Comparison of ENCODE assay signal across 10 cellular contexts in the genomic region with DNA sequence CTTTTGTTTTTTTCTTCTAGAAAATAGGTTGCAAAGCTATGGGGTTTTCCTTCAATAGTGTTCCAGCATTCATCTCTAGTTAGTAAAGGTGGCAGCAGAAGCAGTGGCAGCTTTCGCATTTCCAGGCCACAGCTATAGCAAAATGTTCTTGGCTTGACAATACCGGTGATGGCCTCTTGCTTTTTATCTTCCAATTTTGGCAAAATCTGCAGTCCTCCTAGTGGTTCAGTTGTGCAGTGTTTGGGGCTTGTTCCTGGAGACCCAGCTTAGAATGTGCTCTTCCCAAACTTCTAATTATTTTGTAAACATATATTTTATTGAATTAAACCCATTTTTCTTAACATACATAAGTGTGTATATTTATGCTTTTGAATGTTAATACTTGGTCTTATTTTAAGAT.
DNase-seq lines count a peak whose midpoint lies in the region; ATAC-seq, FAIRE-seq and TF ChIP-seq lines count a peak whose summit lies in the region.
"Had no signal": no experiment of that assay in that cellular context is flagged by ENCODE, and none has a peak within 500 bp of the region (broad histone marks: within the 10 kb centered on the region; RNA-seq: fewer than 3 reads in every experiment).

No MANE protein-coding gene starts in this region.

- H4K20me1 ChIP-seq in IMR-90 (ENCODE audit: insufficient read depth, low read length) (no peaks in the 10 kb centered on the region), GM12878 (ENCODE audit: control insufficient read depth, insufficient read depth) (no peaks in the 10 kb centered on the region), neural progenitor cell (ENCODE audit: low read depth) (no peaks in the 10 kb centered on the region)

- no peak overlapping the region for H4K91ac ChIP-seq in IMR-90 (ENCODE audit: insufficient read depth, low read depth, low read length)

- FAIRE-seq in GM12878 (lab: Jason Lieb, UNC) (no peak), frontal cortex (lab: Jason Lieb, UNC) (no peak)

- POLR2A ChIA-PET in IMR-90 (lab: Charles Lee; ENCODE audit: unreplicated experiment) (no interaction called here), GM12878 (lab: Charles Lee) (interaction anchor here (1.2 kb wide), 1 partner anchor 370 kb away, joined by 4 read pairs; no protein-coding TSS in a partner anchor)

- no peak overlapping the region for H3K56ac ChIP-seq in IMR-90 (ENCODE audit: extremely low read depth, insufficient read depth, low read length)

- H2BK15ac ChIP-seq in IMR-90 (ENCODE audit: low read depth, low read length): no peak overlapping the region

- SMC1A ChIA-PET in GM12878 (lab: Charles Lee; ENCODE audit: uncharacterized antibody, unreplicated experiment): interaction anchor here (1.0 to 3.1 kb wide), 6 partner anchors 8 to 386 kb away, joined by 4 to 8 read pairs (median 5); no protein-coding TSS in a partner anchor

- DNase-seq in NCI-H1694 (lab: John Stamatoyannopoulos, UW) (peak; percentile 1), NCI-H1694 treated with DMSO at 0.1 percent for 48 hours (lab: John Stamatoyannopoulos, UW) (no peak), IMR-90 (peak; percentile 1), GM12878 (ENCODE audit: low read depth, low spot score) (no peak), neural progenitor cell (ENCODE audit: low spot score) (no peak), frontal cortex (ENCODE audit: low spot score in 2 of 2) (no peak), NCI-H128 (lab: John Stamatoyannopoulos, UW; ENCODE audit: unreplicated experiment) (no peak)
- DNase-seq: activated T-cell treated with anti-CD3 and anti-CD28 coated beads for 4 hours, NCI-H187 treated with DMSO at 0.1 percent for 48 hours had no signal

- no peak overlapping the region for H2BK20ac ChIP-seq in IMR-90 (ENCODE audit: low read depth, low read length)

- H3K27me3 ChIP-seq in IMR-90 (ENCODE audit: control insufficient read depth, insufficient read depth, low read length): no peaks in the 10 kb centered on the region
- H3K27me3 ChIP-seq in GM12878 (replicated peaks in 1 of 2; ENCODE audit: control insufficient read depth in 2 of 2, insufficient read depth in 2 of 2, low read length in 1 of 2): no peaks in the 10 kb centered on the region
- no peaks in the 10 kb centered on the region for H3K27me3 ChIP-seq in neural progenitor cell

- H3K4me3 Mint-ChIP-seq in neural progenitor cell: no peak overlapping the region
- H3K4me3 Mint-ChIP-seq in activated T-helper 17 cell treated with anti-CD3 and anti-CD28 coated beads, Interleukin-2, amount 50 U/mL, for 72 hours: no peak overlapping the region

- H2AFZ ChIP-seq in IMR-90 (replicated peaks; ENCODE audit: low read length, poor library complexity) (no peak overlapping the region), GM12878 (ENCODE audit: control insufficient read depth, low read depth, low read length) (no peak overlapping the region), neural progenitor cell (replicated peaks) (no peak overlapping the region)

- H3K27me3 Mint-ChIP-seq in neural progenitor cell (ENCODE audit: insufficient read depth, low read depth): peaks cover 2% of the 10 kb centered on the region
- H3K27me3 Mint-ChIP-seq in activated T-helper 17 cell treated with anti-CD3 and anti-CD28 coated beads, Interleukin-2, amount 50 U/mL, for 72 hours: no peaks in the 10 kb centered on the region

- H3K79me1 ChIP-seq in IMR-90 (ENCODE audit: low read depth in 1 of 2, low read length in 2 of 2): no peaks in the 10 kb centered on the region

- no peaks in the 10 kb centered on the region for H3K9me3 ChIP-seq in IMR-90 (ENCODE audit: control insufficient read depth, insufficient read depth, low read length)
- H3K9me3 ChIP-seq in GM12878 (replicated peaks; ENCODE audit: control insufficient read depth, insufficient read depth, low read length): no peaks in the 10 kb centered on the region
- no peaks in the 10 kb centered on the region for H3K9me3 ChIP-seq in neural progenitor cell (ENCODE audit: low read depth)

- no peak overlapping the region for H2BK5ac ChIP-seq in IMR-90 (ENCODE audit: low read depth, low read length, poor library complexity, severe bottlenecking)

- H3K27ac ChIP-seq in IMR-90 (ENCODE audit: insufficient read depth, low read length) (no peak overlapping the region), GM12878 (ENCODE audit: control insufficient read depth, insufficient read depth) (no peak overlapping the region), neural progenitor cell (no peak overlapping the region)

- H3K27ac Mint-ChIP-seq in neural progenitor cell: no peak overlapping the region
- no peak overlapping the region for H3K27ac Mint-ChIP-seq in activated T-helper 17 cell treated with anti-CD3 and anti-CD28 coated beads, Interleukin-2, amount 50 U/mL, for 72 hours

- no peak overlapping the region for H3K4me2 ChIP-seq in IMR-90 (ENCODE audit: low read depth, low read length)
- H3K4me2 ChIP-seq in GM12878 (ENCODE audit: control insufficient read depth, insufficient read depth): no peak overlapping the region
- no peak overlapping the region for H3K4me2 ChIP-seq in neural progenitor cell

- CTCF ChIA-PET in IMR-90 (lab: Yijun Ruan, JAX) (interaction anchor here (0.6 to 1.3 kb wide), 2 partner anchors 17 to 22 kb away, joined by 3 to 7 read pairs; no protein-coding TSS in a partner anchor), GM12878 (lab: Yijun Ruan, JAX) (interaction anchor here (0.6 to 1.9 kb wide), 10 partner anchors 8 to 936 kb away, joined by 3 to 6 read pairs (median 3); no protein-coding TSS in a partner anchor)

- TF ChIP-seq RAD21 in IMR-90 (IDR thresholded peaks at IDR 0.05; ENCODE audit: low read length) (no peak), GM12878 (IDR thresholded peaks at IDR 0.05; ENCODE audit: insufficient read depth, low read depth, low read length) (peak; percentile 32; the same call in 1 of the 2 replicates)

- H3K36me3 Mint-ChIP-seq in neural progenitor cell: no peaks in the 10 kb centered on the region
- no peaks in the 10 kb centered on the region for H3K36me3 Mint-ChIP-seq in activated T-helper 17 cell treated with anti-CD3 and anti-CD28 coated beads, Interleukin-2, amount 50 U/mL, for 72 hours (ENCODE audit: low read depth)

- H3K36me3 ChIP-seq in IMR-90 (ENCODE audit: control insufficient read depth, insufficient read depth, low read length) (no peaks in the 10 kb centered on the region), GM12878 (ENCODE audit: control insufficient read depth in 2 of 2, insufficient read depth in 2 of 2, low read length in 1 of 2) (no peaks in the 10 kb centered on the region), neural progenitor cell (no peaks in the 10 kb centered on the region)

- ATAC-seq in IMR-90 (ENCODE audit: low read depth): no peak
- ATAC-seq in GM12878: peak; percentile 63
- ATAC-seq in activated T-helper 17 cell treated with anti-CD3 and anti-CD28 coated beads, Interleukin-2, amount 50 U/mL, for 72 hours (replicated peaks): no peak

- no peaks in the 10 kb centered on the region for H3F3A ChIP-seq in neural progenitor cell (ENCODE audit: low read depth)

- in situ Hi-C loops in IMR-90 (cut with MboI; ENCODE audit: low sequenced_read_pairs): no loop called here
- in situ Hi-C loops in GM12878 (cut with MboI): loop anchor here (5.0 kb wide), 1 partner anchor 368 kb away; no protein-coding TSS in a partner anchor

- RAD21 ChIA-PET in GM12878 (lab: Charles Lee; ENCODE audit: unreplicated experiment): interaction anchor here (1.0 to 2.4 kb wide), 2 partner anchors 369 to 386 kb away, joined by 5 to 9 read pairs; no protein-coding TSS in a partner anchor

- H3K9me1 ChIP-seq in IMR-90 (ENCODE audit: insufficient read depth, low read length): no peaks in the 10 kb centered on the region

- dilution Hi-C loops in IMR-90 (cut with HindIII; ENCODE audit: low sequenced_read_pairs, unreplicated experiment): no loop called here

- H4K8ac ChIP-seq in IMR-90 (ENCODE audit: low read depth in 2 of 2, low read length in 2 of 2): no peak overlapping the region

- 80% methylated on average over 1 of the region's 2 CpGs; no CpG with 5 or more reads in 1 of the 2 experiments for WGBS in IMR-90 (ENCODE audit: extremely low coverage in 2 of 2, insufficient read length in 1 of 2), 2 experiments
- 43% methylated on average over 2 of the region's 2 CpGs for WGBS in GM12878 (ENCODE audit: insufficient coverage, insufficient replicate concordance, low lambda C conversion rate, missing lambda C conversion rate)

- H3K79me2 ChIP-seq in GM12878 (ENCODE audit: control insufficient read depth, insufficient read depth, low read length) (no peaks in the 10 kb centered on the region), neural progenitor cell (ENCODE audit: low read depth) (no peaks in the 10 kb centered on the region)

- no peak for TF ChIP-seq CTCF in IMR-90 (conservative IDR thresholded peaks at IDR 0.05; ENCODE audit: low read depth, low read length)
- peak in 1 of 3 experiments; percentile 9; a peak in 1 of 6 replicates for TF ChIP-seq CTCF in GM12878 (IDR thresholded peaks at IDR 0.05 in 2 of 3, conservative IDR thresholded peaks at IDR 0.05 in 1 of 3; ENCODE audit: control insufficient read depth in 2 of 3, extremely low read depth in 1 of 3, insufficient read depth in 1 of 3, low read depth in 3 of 3, low read length in 3 of 3)
- peak; percentile 34 for TF ChIP-seq CTCF in neural progenitor cell (IDR thresholded peaks at IDR 0.05)

- no peak overlapping the region for H2AK5ac ChIP-seq in IMR-90 (ENCODE audit: low read depth, low read length)

- no peak for TF ChIP-seq EP300 in GM12878 (IDR thresholded peaks at IDR 0.05; ENCODE audit: borderline replicate concordance in 1 of 2, control insufficient read depth in 1 of 2, low read depth in 2 of 2, low read length in 2 of 2)

- no peak overlapping the region for H3K18ac ChIP-seq in IMR-90 (ENCODE audit: low read depth, low read length)

- no peak overlapping the region for H3K4ac ChIP-seq in IMR-90 (ENCODE audit: low read depth, low read length)

- H4K5ac ChIP-seq in IMR-90 (ENCODE audit: low read depth, low read length): no peak overlapping the region

- H3K9ac ChIP-seq in IMR-90 (ENCODE audit: low read depth, low read length): no peak overlapping the region
- no peak overlapping the region for H3K9ac ChIP-seq in GM12878 (ENCODE audit: control insufficient read depth, insufficient read depth, low read length)
- no peak overlapping the region for H3K9ac ChIP-seq in neural progenitor cell

- H3K4me3 ChIP-seq in IMR-90 (ENCODE audit: insufficient read depth, low read depth, low read length) (no peak overlapping the region), GM12878 (no peak overlapping the region), neural progenitor cell (no peak overlapping the region)

- H3K4me1 Mint-ChIP-seq in neural progenitor cell: peaks cover 6% of the 10 kb centered on the region
- no peaks in the 10 kb centered on the region for H3K4me1 Mint-ChIP-seq in activated T-helper 17 cell treated with anti-CD3 and anti-CD28 coated beads, Interleukin-2, amount 50 U/mL, for 72 hours

- no peak overlapping the region for H2BK120ac ChIP-seq in IMR-90 (ENCODE audit: low read depth, low read length)

- H3K23ac ChIP-seq in IMR-90 (ENCODE audit: low read depth, low read length): no peak overlapping the region

- no peak overlapping the region for H3K14ac ChIP-seq in IMR-90 (replicated peaks; ENCODE audit: low read depth, low read length)

- H3K9me3 Mint-ChIP-seq in neural progenitor cell: peaks cover 2% of the 10 kb centered on the region
- H3K9me3 Mint-ChIP-seq in activated T-helper 17 cell treated with anti-CD3 and anti-CD28 coated beads, Interleukin-2, amount 50 U/mL, for 72 hours: no peaks in the 10 kb centered on the region

- H2AK9ac ChIP-seq in IMR-90 (replicated peaks; ENCODE audit: low read depth, low read length, poor library complexity): no peak overlapping the region

- intact Hi-C loops in IMR-90 (cut with micrococcal nuclease) (no loop called here), GM12878 (cut with micrococcal nuclease; ENCODE audit: unreplicated experiment) (loop anchor here (5.0 kb wide), 1 partner anchor 368 kb away; no protein-coding TSS in a partner anchor)

- TF ChIP-seq POLR2A in IMR-90 (IDR thresholded peaks at IDR 0.05; ENCODE audit: low read depth, low read length) (no peak), GM12878 (IDR thresholded peaks at IDR 0.05; ENCODE audit: low read depth, low read length) (no peak)

- BruUV-seq in IMR-90 (replicated peaks; lab: Mats Ljungman, UMichigan) (no TSS peak), GM12878 (replicated peaks; lab: Mats Ljungman, UMichigan) (no TSS peak)

- H3K4me1 ChIP-seq in IMR-90 (ENCODE audit: control insufficient read depth, insufficient read depth, low read length) (no peaks in the 10 kb centered on the region), GM12878 (ENCODE audit: control insufficient read depth, insufficient read depth, low read length) (no peaks in the 10 kb centered on the region), neural progenitor cell (peaks cover 4% of the 10 kb centered on the region)

Comparison
In these comparisons a context has a peak if more than half of its experiments do, and no peak if none do; other contexts are left out.
1. DNase-seq: peak in NCI-H1694 (single experiment) and IMR-90 (single experiment); none in NCI-H1694 treated with DMSO at 0.1 percent for 48 hours (single experiment), GM12878 (single experiment), neural progenitor cell (single experiment), frontal cortex (0 of 2) and NCI-H128 (single experiment).